Comparison of ENCODE assay signal across 10 cellular contexts in the genomic region with DNA sequence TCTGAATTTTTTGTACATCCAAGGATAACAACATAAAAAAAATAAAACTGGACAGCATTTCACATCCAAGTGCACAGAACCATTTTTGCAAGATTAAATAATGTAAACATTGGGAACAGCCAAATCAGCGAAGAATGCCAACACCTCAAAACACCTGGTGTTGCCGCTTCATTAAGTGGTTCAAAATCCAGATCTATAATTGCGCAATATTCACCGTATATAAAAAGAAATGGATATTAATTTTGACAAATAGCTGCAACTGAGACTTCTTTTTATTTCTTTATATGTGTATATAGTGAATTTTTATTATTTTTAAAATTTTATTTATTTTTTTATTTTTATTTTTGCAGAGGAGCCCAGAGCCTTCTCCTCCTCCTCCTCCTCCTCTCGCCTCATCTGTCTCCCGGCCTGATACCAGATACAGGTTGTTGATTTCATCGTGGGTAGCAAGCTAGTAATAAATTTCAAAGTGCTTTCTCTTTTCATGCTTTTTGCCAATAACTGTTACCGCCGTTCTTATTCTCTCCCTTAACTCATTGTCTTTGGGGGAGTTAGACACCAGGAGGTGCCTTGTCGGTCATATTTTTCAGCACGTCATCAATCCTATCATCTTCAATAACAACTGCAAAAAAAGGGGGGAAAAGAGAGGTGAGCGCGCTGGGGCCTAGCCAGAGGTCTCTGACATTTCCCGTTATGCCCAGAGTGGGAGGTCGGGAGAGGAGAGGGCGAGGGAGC. TPM values are rescaled to one million over a fixed set of nuclear protein-coding genes. Genes with fewer than 3 reads are reported as not detected.
DNase-seq lines count a peak whose midpoint lies in the region; ATAC-seq and TF ChIP-seq lines count a peak whose summit lies in the region.
"Had no signal": no experiment of that assay in that cellular context is flagged by ENCODE, and none has a peak within 500 bp of the region (broad histone marks: within the 10 kb centered on the region; RNA-seq: fewer than 3 reads in every experiment).

No MANE protein-coding gene starts in this region.

- peaks cover 12% of the 10 kb centered on the region for H3K27me3 ChIP-seq in brain microvascular endothelial cell (replicated peaks)
- no peaks in the 10 kb centered on the region for H3K27me3 ChIP-seq in kidney epithelial cell (ENCODE audit: control insufficient read depth, insufficient read depth, low read length)

- H3K36me3 ChIP-seq in brain microvascular endothelial cell (replicated peaks) (no peaks in the 10 kb centered on the region), kidney epithelial cell (ENCODE audit: control insufficient read depth, insufficient read depth, low read length) (no peaks in the 10 kb centered on the region)

- peak; percentile 53 for DNase-seq in NCI-H2171 treated with DMSO at 0.1 percent for 48 hours (lab: John Stamatoyannopoulos, UW)
- DNase-seq in NCI-H2171 (lab: John Stamatoyannopoulos, UW): no peak
- DNase-seq in brain microvascular endothelial cell: no peak
- no peak for DNase-seq in kidney epithelial cell (ENCODE audit: low read depth)
- DNase-seq in stimulated activated effector memory CD8-positive, alpha-beta T cell treated with anti-CD3 and anti-CD28 coated beads, Interleukin-12 subunit alpha, Interleukin-12 subunit beta, amount 100 ng/mL, for 72 hours (ENCODE audit: low spot score in 2 of 2): no peak
- DNase-seq in NCI-H2107 (lab: John Stamatoyannopoulos, UW): no peak
- DNase-seq in cortex of kidney (lab: John Stamatoyannopoulos, UW): no peak
- DNase-seq in CD1c-positive myeloid dendritic cell (ENCODE audit: extremely low spot score): no peak
- DNase-seq: NCI-H446 had no signal

- H3K9me3 Mint-ChIP-seq in stimulated activated effector memory CD8-positive, alpha-beta T cell treated with anti-CD3 and anti-CD28 coated beads, Interleukin-12 subunit alpha, Interleukin-12 subunit beta, amount 100 ng/mL, for 72 hours: no peaks in the 10 kb centered on the region

- no peak for TF ChIP-seq CTCF in brain microvascular endothelial cell (IDR thresholded peaks at IDR 0.05; ENCODE audit: low read depth, low read length, missing control alignments)
- TF ChIP-seq CTCF in kidney epithelial cell (IDR thresholded peaks at IDR 0.05; ENCODE audit: insufficient read depth, low read length, poor library complexity, severe bottlenecking): no peak

- H3K36me3 Mint-ChIP-seq in stimulated activated effector memory CD8-positive, alpha-beta T cell treated with anti-CD3 and anti-CD28 coated beads, Interleukin-12 subunit alpha, Interleukin-12 subunit beta, amount 100 ng/mL, for 72 hours: peaks cover 14% of the 10 kb centered on the region

- peak overlapping the region; percentile 85 for H3K4me3 Mint-ChIP-seq in stimulated activated effector memory CD8-positive, alpha-beta T cell treated with anti-CD3 and anti-CD28 coated beads, Interleukin-12 subunit alpha, Interleukin-12 subunit beta, amount 100 ng/mL, for 72 hours

- in situ Hi-C loops in brain microvascular endothelial cell (cut with HindIII; ENCODE audit: low pct_ligation_motif_present, low sequenced_read_pairs): no loop called here

- no peak overlapping the region for H3K27ac Mint-ChIP-seq in stimulated activated effector memory CD8-positive, alpha-beta T cell treated with anti-CD3 and anti-CD28 coated beads, Interleukin-12 subunit alpha, Interleukin-12 subunit beta, amount 100 ng/mL, for 72 hours

- H3K4me3 ChIP-seq in brain microvascular endothelial cell (ENCODE audit: low read depth, low read length): peak overlapping the region; percentile 70
- peak overlapping the region; percentile 92 for H3K4me3 ChIP-seq in kidney epithelial cell (ENCODE audit: low read depth, low read length)

- H3K27ac ChIP-seq in brain microvascular endothelial cell: no peak overlapping the region
- H3K27ac ChIP-seq: 22Rv1 had no signal

- H3K4me1 Mint-ChIP-seq in stimulated activated effector memory CD8-positive, alpha-beta T cell treated with anti-CD3 and anti-CD28 coated beads, Interleukin-12 subunit alpha, Interleukin-12 subunit beta, amount 100 ng/mL, for 72 hours: peaks cover 31% of the 10 kb centered on the region

- ATAC-seq in stimulated activated effector memory CD8-positive, alpha-beta T cell treated with anti-CD3 and anti-CD28 coated beads, Interleukin-12 subunit alpha, Interleukin-12 subunit beta, amount 100 ng/mL, for 72 hours: no peak

RNA-seq across cellular contexts. Expression of a gene that starts 2.7 kb away (rescaled TPM):
- 39.8 and 42.6 TPM in 2 replicates for total RNA-seq in kidney epithelial cell

RNA-seq across cellular contexts. Expression of a gene that starts 24.7 kb away (rescaled TPM):
- total RNA-seq in kidney epithelial cell: 43.0 and 46.5 TPM in 2 replicates
